Comparison of ENCODE assay signal across 20 cellular contexts in genomic region chrX:13024911-13025454, GRCh38. TPM values are rescaled to one million over a fixed set of nuclear protein-coding genes. Genes with fewer than 3 reads are reported as not detected.
DNase-seq lines count a peak whose midpoint lies in the region; ATAC-seq, FAIRE-seq and TF ChIP-seq lines count a peak whose summit lies in the region.
"Had no signal": no experiment of that assay in that cellular context is flagged by ENCODE, and none has a peak within 500 bp of the region (broad histone marks: within the 10 kb centered on the region; RNA-seq: fewer than 3 reads in every experiment).

No MANE protein-coding gene starts in this region.

- no peak for DNase-seq in activated naive CD4-positive, alpha-beta T cell treated with anti-CD3 and anti-CD28 coated beads, Interleukin-2, amount 10 ng/mL, durations not matched to agents 7 days and 5 days
- no peak for DNase-seq in activated naive CD4-positive, alpha-beta T cell treated with anti-CD3 and anti-CD28 coated beads, Interleukin-2, amount 50 U/mL, for 16 hours
- DNase-seq in SJCRH30 (peak; percentile 44 to 69), endothelial cell of umbilical vein (ENCODE audit: low read depth, low spot score) (peak; percentile 18), EL (no peak), nucleus accumbens (lab: John Stamatoyannopoulos, UW) (no peak)
- no peak for DNase-seq in stimulated activated naive CD8-positive, alpha-beta T cell treated with anti-CD3 and anti-CD28 coated beads, Interleukin-15, amount 100 ng/mL, for 72 hours
- DNase-seq: hippocampal formation, mucosa of descending colon, MV-4-11, NCI-H526 treated with DMSO at 0.1 percent for 48 hours, OCI-M1, substantia nigra had no signal

- H3K9me1 ChIP-seq in endothelial cell of umbilical vein (replicated peaks; ENCODE audit: control insufficient read depth, extremely low read depth, insufficient read depth, low read length), result no peaks in the 10 kb centered on the region

- H3K4me1 ChIP-seq in SJCRH30, result peaks cover 48% of the 10 kb centered on the region
- peaks cover 14% of the 10 kb centered on the region for H3K4me1 ChIP-seq in endothelial cell of umbilical vein (ENCODE audit: control insufficient read depth, extremely low read depth, insufficient read depth, low read length)

- H2AFZ ChIP-seq in endothelial cell of umbilical vein (ENCODE audit: low read depth, low read length), result no peak overlapping the region

- H3K4me1 Mint-ChIP-seq in activated naive CD4-positive, alpha-beta T cell treated with anti-CD3 and anti-CD28 coated beads, Interleukin-2, amount 10 ng/mL, durations not matched to agents 7 days and 5 days, result peaks cover 67% of the 10 kb centered on the region
- H3K4me1 Mint-ChIP-seq in stimulated activated naive CD8-positive, alpha-beta T cell treated with anti-CD3 and anti-CD28 coated beads, Interleukin-15, amount 100 ng/mL, for 72 hours, result peaks cover 77% of the 10 kb centered on the region

- no peak for TF ChIP-seq CTCF in endothelial cell of umbilical vein (IDR thresholded peaks at IDR 0.05; ENCODE audit: extremely low read depth in 1 of 2, insufficient read depth in 1 of 2, low read depth in 1 of 2, low read length in 2 of 2)

- dilution Hi-C loops in endothelial cell of umbilical vein (cut with MboI; ENCODE audit: extremely low pct_ligation_motif_present, low sequenced_read_pairs), result no loop called here

- no peak for TF ChIP-seq POLR2A in endothelial cell of umbilical vein (IDR thresholded peaks at IDR 0.05; ENCODE audit: low read depth, low read length)

- peak overlapping the region; percentile 26 for H3K27ac ChIP-seq in SJCRH30
- no peak overlapping the region for H3K27ac ChIP-seq in endothelial cell of umbilical vein (ENCODE audit: insufficient read depth, low read depth, low read length)
- H3K27ac ChIP-seq: ascending aorta, SJSA1 had no signal

- peaks cover 4% of the 10 kb centered on the region for H3K36me3 Mint-ChIP-seq in activated naive CD4-positive, alpha-beta T cell treated with anti-CD3 and anti-CD28 coated beads, Interleukin-2, amount 10 ng/mL, durations not matched to agents 7 days and 5 days

- CTCF ChIA-PET in activated naive CD4-positive, alpha-beta T cell treated with anti-CD3 and anti-CD28 coated beads, Interleukin-2, amount 10 ng/mL, durations not matched to agents 7 days and 5 days (lab: Charles Lee), result interaction anchor here (2.9 kb wide), 1 partner anchor 10 kb away, joined by 13 read pairs; no protein-coding TSS in a partner anchor
- CTCF ChIA-PET in endothelial cell of umbilical vein (lab: Charles Lee), result no interaction called here

- H3K4me2 ChIP-seq in endothelial cell of umbilical vein (ENCODE audit: insufficient read depth, low read length), result no peak overlapping the region

- H3K9me3 ChIP-seq in SJCRH30 (replicated peaks), result no peaks in the 10 kb centered on the region
- H3K9me3 ChIP-seq in endothelial cell of umbilical vein (replicated peaks; ENCODE audit: control insufficient read depth, insufficient read depth, low read length), result no peaks in the 10 kb centered on the region
- H3K9me3 ChIP-seq: ascending aorta, mucosa of descending colon, SJSA1 had no signal

- H3K4me3 Mint-ChIP-seq in activated naive CD4-positive, alpha-beta T cell treated with anti-CD3 and anti-CD28 coated beads, Interleukin-2, amount 10 ng/mL, durations not matched to agents 7 days and 5 days, result no peak overlapping the region
- H3K4me3 Mint-ChIP-seq in stimulated activated naive CD8-positive, alpha-beta T cell treated with anti-CD3 and anti-CD28 coated beads, Interleukin-15, amount 100 ng/mL, for 72 hours, result peak overlapping the region; percentile 3 to 53

- H3K4me3 ChIP-seq in SJCRH30 (no peak overlapping the region), endothelial cell of umbilical vein (replicated peaks in 1 of 3; ENCODE audit: insufficient read depth in 1 of 3, low read depth in 1 of 3, low read length in 3 of 3) (no peak overlapping the region)
- H3K4me3 ChIP-seq: ascending aorta, mucosa of descending colon, SJSA1 had no signal

- H4K20me1 ChIP-seq in endothelial cell of umbilical vein (replicated peaks; ENCODE audit: control insufficient read depth, extremely low read depth, insufficient read depth, low read length), result no peaks in the 10 kb centered on the region

- peak; percentile 59 for FAIRE-seq in endothelial cell of umbilical vein (lab: Jason Lieb, UNC)
- FAIRE-seq: TTC549 had no signal

- no peaks in the 10 kb centered on the region for H3K79me2 ChIP-seq in endothelial cell of umbilical vein (ENCODE audit: control insufficient read depth, insufficient read depth, low read length)

- H3K9ac ChIP-seq in endothelial cell of umbilical vein (replicated peaks; ENCODE audit: extremely low read depth, insufficient read depth, low read length), result no peak overlapping the region

- no peak for ATAC-seq in stimulated activated naive CD8-positive, alpha-beta T cell treated with anti-CD3 and anti-CD28 coated beads, Interleukin-15, amount 100 ng/mL, for 72 hours
- no peak for ATAC-seq in HG03159 (IDR thresholded peaks at IDR 0.05; ENCODE audit: unreplicated experiment)
- ATAC-seq: sciatic nerve had no signal

- H3K27me3 Mint-ChIP-seq in activated naive CD4-positive, alpha-beta T cell treated with anti-CD3 and anti-CD28 coated beads, Interleukin-2, amount 10 ng/mL, durations not matched to agents 7 days and 5 days, result no peaks in the 10 kb centered on the region
- H3K27me3 Mint-ChIP-seq in stimulated activated naive CD8-positive, alpha-beta T cell treated with anti-CD3 and anti-CD28 coated beads, Interleukin-15, amount 100 ng/mL, for 72 hours, result no peaks in the 10 kb centered on the region

- POLR2A ChIA-PET in endothelial cell of umbilical vein (lab: Charles Lee), result no interaction called here

- H3K27me3 ChIP-seq in SJCRH30 (no peaks in the 10 kb centered on the region), endothelial cell of umbilical vein (ENCODE audit: control insufficient read depth in 2 of 2, insufficient read depth in 2 of 2, low read length in 2 of 2) (no peaks in the 10 kb centered on the region)
- H3K27me3 ChIP-seq: ascending aorta, SJSA1 had no signal

- intact Hi-C loops in endothelial cell of umbilical vein (cut with micrococcal nuclease), result no loop called here

- H3K27ac Mint-ChIP-seq in activated naive CD4-positive, alpha-beta T cell treated with anti-CD3 and anti-CD28 coated beads, Interleukin-2, amount 10 ng/mL, durations not matched to agents 7 days and 5 days, result peak overlapping the region; percentile 24
- peak overlapping the region; percentile 78 to 90 for H3K27ac Mint-ChIP-seq in stimulated activated naive CD8-positive, alpha-beta T cell treated with anti-CD3 and anti-CD28 coated beads, Interleukin-15, amount 100 ng/mL, for 72 hours

- H3K36me3 ChIP-seq in SJCRH30, result no peaks in the 10 kb centered on the region
- H3K36me3 ChIP-seq in endothelial cell of umbilical vein (ENCODE audit: control insufficient read depth in 2 of 2, extremely low read depth in 1 of 2, insufficient read depth in 2 of 2, low read length in 2 of 2), result no peaks in the 10 kb centered on the region
- H3K36me3 ChIP-seq: ascending aorta, SJSA1 had no signal

- H3K9me3 Mint-ChIP-seq in activated naive CD4-positive, alpha-beta T cell treated with anti-CD3 and anti-CD28 coated beads, Interleukin-2, amount 10 ng/mL, durations not matched to agents 7 days and 5 days, result no peaks in the 10 kb centered on the region
- H3K9me3 Mint-ChIP-seq in stimulated activated naive CD8-positive, alpha-beta T cell treated with anti-CD3 and anti-CD28 coated beads, Interleukin-15, amount 100 ng/mL, for 72 hours, result peaks cover 0 to 3% of the 10 kb centered on the region in 2 donors
- H3K9me3 Mint-ChIP-seq: activated T-helper 2 cell treated with anti-CD3 and anti-CD28 coated beads, Interferon-gamma antibody, Interleukin-2, Interleukin-4, amounts not matched to agents 10 μg/mL and 5 μg/mL and 100 μg/mL, durations not matched to agents 14 hours and 24 hours and 36 hours had no signal

- BruUV-seq in endothelial cell of umbilical vein (replicated peaks; lab: Mats Ljungman, UMichigan), result no TSS peak

TF ChIP-seq in endothelial cell of umbilical vein, 7 proteins besides CTCF, POLR2A, EP300 and RAD21:
- TF ChIP-seq POLR2AphosphoS5 (IDR thresholded peaks at IDR 0.05; ENCODE audit: insufficient read depth, low read depth, low read length), result no peak
- no peak for TF ChIP-seq GATA2 (IDR thresholded peaks at IDR 0.05; ENCODE audit: insufficient read depth, insufficient read length, low read depth, low read length)
- no peak for TF ChIP-seq FOS (IDR thresholded peaks at IDR 0.05; ENCODE audit: borderline replicate concordance, insufficient read depth, low read length)
- no peak for TF ChIP-seq MYC (IDR thresholded peaks at IDR 0.05; ENCODE audit: low read depth, low read length)
- TF ChIP-seq MAX (IDR thresholded peaks at IDR 0.05; ENCODE audit: insufficient read depth, insufficient read length), result no peak
- no peak for TF ChIP-seq JUN (IDR thresholded peaks at IDR 0.05; ENCODE audit: borderline replicate concordance, insufficient read depth, insufficient read length, low read depth)
- TF ChIP-seq EZH2 (IDR thresholded peaks at IDR 0.05; ENCODE audit: borderline replicate concordance, low read depth, low read length, severe bottlenecking), result no peak
TF ChIP-seq in endothelial cell of umbilical vein: peak in this region for 0.

RNA-seq across cellular contexts. Expression of gene FAM9C, which starts 19.4 kb away (rescaled TPM):
- 0.16 and 0.20 TPM in 2 replicates for total RNA-seq in SJCRH30 (2014; rRNA removed; shearing (Covaris generic))
- total RNA-seq in endothelial cell of umbilical vein, result not detected in 2 replicates
- polyA plus RNA-seq in endothelial cell of umbilical vein, result not detected in 2 replicates
- not detected in 2 replicates for polyA plus RNA-seq in endothelial cell of umbilical vein (2011; cell fraction: cytosol; rRNA removed)
- not detected in 2 replicates for polyA plus RNA-seq in endothelial cell of umbilical vein (2011; cell fraction: nucleus; rRNA removed)
- polyA plus RNA-seq in endothelial cell of umbilical vein (2012), result not detected in 2 replicates
- not detected in 2 replicates for polyA minus RNA-seq in endothelial cell of umbilical vein
- polyA minus RNA-seq in endothelial cell of umbilical vein (2011; cell fraction: cytosol; rRNA and poly(A)+ RNA removed), result not detected
- not detected in 2 replicates for polyA minus RNA-seq in endothelial cell of umbilical vein (2011; cell fraction: nucleus; rRNA and poly(A)+ RNA removed)
- total RNA-seq: activated T-helper 2 cell treated with anti-CD3 and anti-CD28 coated beads, Interferon-gamma antibody, Interleukin-2, Interleukin-4, amounts not matched to agents 10 μg/mL and 5 μg/mL and 100 μg/mL, durations not matched to agents 14 hours and 24 hours and 36 hours; ascending aorta; omental fat pad; sciatic nerve; SJSA1 had no signal

RNA-seq across cellular contexts. Expression of gene TMSB4X, which starts 50.1 kb away (rescaled TPM):
- 1,274 and 1,377 TPM in 2 replicates for total RNA-seq in SJCRH30 (2014; rRNA removed; shearing (Covaris generic))
- total RNA-seq in endothelial cell of umbilical vein, result 6,742 and 6,858 TPM in 2 replicates
- polyA plus RNA-seq in endothelial cell of umbilical vein, result 4,136 and 4,540 TPM in 2 replicates
- 5,392 and 6,117 TPM in 2 replicates for polyA plus RNA-seq in endothelial cell of umbilical vein (2011; cell fraction: cytosol; rRNA removed)
- 1,581 and 1,597 TPM in 2 replicates for polyA plus RNA-seq in endothelial cell of umbilical vein (2011; cell fraction: nucleus; rRNA removed)
- polyA plus RNA-seq in endothelial cell of umbilical vein (2012), result 9,118 and 13,019 TPM in 2 replicates
- 2,966 and 3,319 TPM in 2 replicates for polyA minus RNA-seq in endothelial cell of umbilical vein
- 185 TPM for polyA minus RNA-seq in endothelial cell of umbilical vein (2011; cell fraction: cytosol; rRNA and poly(A)+ RNA removed)
- polyA minus RNA-seq in endothelial cell of umbilical vein (2011; cell fraction: nucleus; rRNA and poly(A)+ RNA removed), result 736 and 796 TPM in 2 replicates

Comparison
In these comparisons a context has a peak if more than half of its experiments do, and no peak if none do; other contexts are left out.
1. DNase-seq: peak in SJCRH30 (2 of 2) and endothelial cell of umbilical vein (single experiment); none in activated naive CD4-positive, alpha-beta T cell treated with anti-CD3 and anti-CD28 coated beads, Interleukin-2, amount 10 ng/mL, durations not matched to agents 7 days and 5 days (single experiment), activated naive CD4-positive, alpha-beta T cell treated with anti-CD3 and anti-CD28 coated beads, Interleukin-2, amount 50 U/mL, for 16 hours (single experiment), stimulated activated naive CD8-positive, alpha-beta T cell treated with anti-CD3 and anti-CD28 coated beads, Interleukin-15, amount 100 ng/mL, for 72 hours (0 of 2), EL (single experiment) and nucleus accumbens (0 of 56).